ENCODE assay signal across 10 cellular contexts in genomic region chr3:159941043-159941994, GRCh38. TPM values are rescaled to one million over a fixed set of nuclear protein-coding genes. Genes with fewer than 3 reads are reported as not detected.
DNase-seq lines count a peak whose midpoint lies in the region; ATAC-seq and TF ChIP-seq lines count a peak whose summit lies in the region.
"Had no signal": no experiment of that assay in that cellular context is flagged by ENCODE, and none has a peak within 500 bp of the region (broad histone marks: within the 10 kb centered on the region; RNA-seq: fewer than 3 reads in every experiment).

No MANE protein-coding gene starts in this region.

- intact Hi-C loops in naive thymus-derived CD4-positive, alpha-beta T cell (cut with micrococcal nuclease), result no loop called here
- intact Hi-C loops in thyroid gland (cut with DNase I), result no loop called here

- no peak for TF ChIP-seq POLR2A in thyroid gland (IDR thresholded peaks at IDR 0.05)

- no peaks in the 10 kb centered on the region for H3K9me3 ChIP-seq in naive thymus-derived CD4-positive, alpha-beta T cell (ENCODE audit: control insufficient read depth in 2 of 3, low read length in 3 of 3)
- no peaks in the 10 kb centered on the region for H3K9me3 ChIP-seq in thyroid gland

- no peak overlapping the region for H3K4me3 Mint-ChIP-seq in naive thymus-derived CD4-positive, alpha-beta T cell

- peaks cover 0 to 4% (median 0%) of the 10 kb centered on the region in 11 donors for H3K9me3 Mint-ChIP-seq in naive thymus-derived CD4-positive, alpha-beta T cell

- peaks cover 4 to 19% (median 12%) of the 10 kb centered on the region in 5 donors for H3K27me3 Mint-ChIP-seq in naive thymus-derived CD4-positive, alpha-beta T cell

- CTCF ChIA-PET in naive thymus-derived CD4-positive, alpha-beta T cell (lab: Charles Lee), result no interaction called here

- POLR2A ChIA-PET in naive thymus-derived CD4-positive, alpha-beta T cell (lab: Charles Lee), result interaction anchor here (0.6 kb wide), 1 partner anchor 82 kb away, joined by 4 read pairs; no protein-coding TSS in a partner anchor

- no peaks in the 10 kb centered on the region for H3K36me3 Mint-ChIP-seq in naive thymus-derived CD4-positive, alpha-beta T cell

- no peaks in the 10 kb centered on the region for H3K36me3 ChIP-seq in naive thymus-derived CD4-positive, alpha-beta T cell (ENCODE audit: control insufficient read depth in 2 of 3, insufficient read depth in 3 of 3, low read length in 3 of 3)
- no peaks in the 10 kb centered on the region for H3K36me3 ChIP-seq in thyroid gland

- peak; percentile 83 for ATAC-seq in GM19395 (IDR thresholded peaks at IDR 0.05; ENCODE audit: unreplicated experiment)
- peak; percentile 90 for ATAC-seq in HG02885 (IDR thresholded peaks at IDR 0.05; ENCODE audit: poor library complexity, unreplicated experiment)
- ATAC-seq in naive thymus-derived CD4-positive, alpha-beta T cell, result peak; percentile 78

- WGBS in thyroid gland, 2 donors, result 80 to 81% methylated on average over 6 of the region's 6 CpGs

- no peak overlapping the region for H3K27ac Mint-ChIP-seq in naive thymus-derived CD4-positive, alpha-beta T cell

- no peak overlapping the region for H3K27ac ChIP-seq in naive thymus-derived CD4-positive, alpha-beta T cell (ENCODE audit: low read depth, low read length)
- no peak overlapping the region for H3K27ac ChIP-seq in thyroid gland

- no peaks in the 10 kb centered on the region for H3K27me3 ChIP-seq in naive thymus-derived CD4-positive, alpha-beta T cell (ENCODE audit: control insufficient read depth in 2 of 2, insufficient read depth in 2 of 2, low read length in 2 of 2)
- H3K27me3 ChIP-seq in thyroid gland, result no peaks in the 10 kb centered on the region

- H3K4me1 ChIP-seq in naive thymus-derived CD4-positive, alpha-beta T cell (ENCODE audit: control insufficient read depth in 2 of 2, insufficient read depth in 2 of 2, low read length in 2 of 2), result no peaks in the 10 kb centered on the region
- no peaks in the 10 kb centered on the region for H3K4me1 ChIP-seq in thyroid gland

- TF ChIP-seq CTCF in thyroid gland (IDR thresholded peaks at IDR 0.05), result no peak

- peaks cover 0 to 5% (median 0%) of the 10 kb centered on the region in 7 donors for H3K4me1 Mint-ChIP-seq in naive thymus-derived CD4-positive, alpha-beta T cell

- DNase-seq in NOMO-1 treated with dmso at 0.1 percent for 144 hours (lab: John Stamatoyannopoulos, UW; ENCODE audit: unreplicated experiment) (peak; percentile 45), hepatic stellate cell (ENCODE audit: low spot score) (no peak), thyroid gland (no peak), NCI-H1694 treated with DMSO at 0.1 percent for 48 hours (lab: John Stamatoyannopoulos, UW) (no peak)
- no peak for DNase-seq in naive thymus-derived CD4-positive, alpha-beta T cell
- DNase-seq: activated CD4-positive, alpha-beta T cell treated with anti-CD3 and anti-CD28 coated beads for 4 hours; stimulated activated CD4-positive, alpha-beta T cell treated with anti-CD3 and anti-CD28 coated beads, Interleukin-4, amount 100 ng/mL, for 24 hours had no signal

- H3K4me3 ChIP-seq in naive thymus-derived CD4-positive, alpha-beta T cell (ENCODE audit: low read length), result no peak overlapping the region
- H3K4me3 ChIP-seq in thyroid gland (replicated peaks in 1 of 3), result no peak overlapping the region
- H3K4me3 ChIP-seq: lung had no signal

RNA-seq across cellular contexts. Expression of gene IL12A, which starts 47.3 kb away (rescaled TPM):
- total RNA-seq in naive thymus-derived CD4-positive, alpha-beta T cell, result 1 to 10 TPM in 3 of 5 experiments, under 1 TPM in 2; 0.40 to 1.8 (median 1.3) TPM
- under 1 TPM; 0.17 to 0.24 TPM for polyA plus RNA-seq in naive thymus-derived CD4-positive, alpha-beta T cell
- total RNA-seq in thyroid gland, result 1 to 10 TPM in 1 of 4 donors, under 1 TPM in 1, not detected in 2; 0.75 to 1.4 TPM
